In the genomic region with DNA sequence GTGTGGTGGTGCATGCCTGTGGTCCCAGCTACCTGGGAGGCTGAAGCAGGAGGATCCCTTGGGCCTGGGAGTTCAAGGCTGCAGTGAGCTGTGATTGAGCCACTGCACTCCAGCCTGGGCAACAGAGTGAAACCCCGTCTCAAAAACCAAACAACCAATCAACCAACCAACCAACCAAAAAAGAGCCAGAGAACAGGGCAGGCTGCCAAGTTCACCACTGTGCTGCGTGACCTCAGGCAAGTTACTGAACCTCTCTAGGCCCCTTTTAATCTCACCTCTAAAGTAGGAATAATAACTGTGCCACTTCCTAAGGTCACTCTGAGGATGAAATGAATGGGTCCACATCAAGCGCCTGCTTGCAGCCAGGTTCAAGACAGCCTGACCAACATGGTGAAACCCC, we compare ENCODE assay signal across 18 cellular contexts. TPM values are rescaled to one million over a fixed set of nuclear protein-coding genes. Genes with fewer than 3 reads are reported as not detected.
DNase-seq lines count a peak whose midpoint lies in the region; ATAC-seq and TF ChIP-seq lines count a peak whose summit lies in the region.
"Had no signal": no experiment of that assay in that cellular context is flagged by ENCODE, and none has a peak within 500 bp of the region (broad histone marks: within the 10 kb centered on the region; RNA-seq: fewer than 3 reads in every experiment).

No MANE protein-coding gene starts in this region.

- no peak for TF ChIP-seq CTCF in GM12865 (IDR thresholded peaks at IDR 0.05; ENCODE audit: insufficient read depth, low read depth, low read length, missing control alignments)
- no peak for TF ChIP-seq CTCF in colonic mucosa (IDR thresholded peaks at IDR 0.05)
- no peak for TF ChIP-seq CTCF in transverse colon (IDR thresholded peaks at IDR 0.05)

- H3K9me3 ChIP-seq in colonic mucosa (no peaks in the 10 kb centered on the region), transverse colon (no peaks in the 10 kb centered on the region)
- H3K9me3 ChIP-seq: Caco-2, MG63 had no signal

- intact Hi-C loops in colonic mucosa (cut with DNase I) (no loop called here), transverse colon (cut with DNase I; ENCODE audit: low total_unique reads) (no loop called here)

- WGBS in transverse colon (ENCODE audit: low coverage in 1 of 2), 2 donors, result 61% methylated on average over 3 of the region's 3 CpGs; no CpG with 5 or more reads in 1 of the 2 donors

- H3K4me1 ChIP-seq in colonic mucosa (peaks cover 17% of the 10 kb centered on the region), transverse colon (peaks cover 3 to 63% (median 37%) of the 10 kb centered on the region in 4 donors)

- H3K36me3 ChIP-seq in colonic mucosa, result no peaks in the 10 kb centered on the region
- peaks cover 0 to 3% (median 0%) of the 10 kb centered on the region in 4 donors for H3K36me3 ChIP-seq in transverse colon
- H3K36me3 ChIP-seq: BLaER1 treated with 17β-estradiol and CSF1 and Interleukin-3, amounts not matched to agents 10 nM and 100 nM; MG63 had no signal

- in situ Hi-C loops in transverse colon (cut with MboI; ENCODE audit: low pct_ligation_motif_present in 1 of 4, low pct_unique_long_range_greater_than_20kb in 1 of 4, low sequenced_read_pairs in 3 of 4), result no loop called here

- no peak overlapping the region for H3K9ac ChIP-seq in colonic mucosa (ENCODE audit: low read depth in 2 of 2, low read length in 2 of 2)
- H3K9ac ChIP-seq: BLaER1 treated with 17β-estradiol and CSF1 and Interleukin-3, amounts not matched to agents 10 nM and 100 nM had no signal

- TF ChIP-seq RAD21 in Ishikawa (IDR thresholded peaks at IDR 0.05; ENCODE audit: low read depth), result no peak

- DNase-seq in GM12865 (ENCODE audit: low read depth) (peak; percentile 53), colonic mucosa (no peak), transverse colon (no peak), hippocampal formation (lab: John Stamatoyannopoulos, UW) (no peak), NCI-H510A treated with DMSO at 0.1 percent for 48 hours (lab: John Stamatoyannopoulos, UW) (no peak)
- DNase-seq: Caco-2; CD4-positive, alpha-beta memory T cell; DND-41; NCI-H1048; NCI-H226; NCI-H526; T-cell had no signal

- ATAC-seq in GM21723 (IDR thresholded peaks at IDR 0.05; ENCODE audit: unreplicated experiment), result no peak
- ATAC-seq: T-cell had no signal

- H3K27ac ChIP-seq in colonic mucosa (peak overlapping the region; percentile 32), transverse colon (peak overlapping the region; percentile 67 to 86 (median 78))
- H3K27ac ChIP-seq: BLaER1 treated with 17β-estradiol and CSF1 and Interleukin-3, amounts not matched to agents 10 nM and 100 nM had no signal

- H3K4me3 ChIP-seq in GM12865 (ENCODE audit: low read depth, low read length) (no peak overlapping the region), colonic mucosa (no peak overlapping the region), transverse colon (no peak overlapping the region)
- H3K4me3 ChIP-seq: BLaER1 treated with 17β-estradiol and CSF1 and Interleukin-3, amounts not matched to agents 10 nM and 100 nM; MG63 had no signal

- no peak for TF ChIP-seq POLR2A in transverse colon (IDR thresholded peaks at IDR 0.05)

- no peak for TF ChIP-seq EP300 in Ishikawa (IDR thresholded peaks at IDR 0.05; ENCODE audit: borderline replicate concordance)
- TF ChIP-seq EP300 in transverse colon (IDR thresholded peaks at IDR 0.05; ENCODE audit: low read depth), result no peak

- H3K27me3 ChIP-seq in colonic mucosa (no peaks in the 10 kb centered on the region), transverse colon (peaks cover 33% of the 10 kb centered on the region)

TF ChIP-seq in Ishikawa, 13 proteins besides CTCF, POLR2A, EP300 and RAD21:
- TF ChIP-seq CREB1 (IDR thresholded peaks at IDR 0.05; ENCODE audit: low read depth) (no peak), NFIC (IDR thresholded peaks at IDR 0.05) (0 out of 2 replicates have a peak, but pooled peaks have one; percentile 33)

RNA-seq across cellular contexts. Expression of a gene that starts 16.9 kb away (rescaled TPM):
- total RNA-seq in colonic mucosa (100 to 1,000 TPM; 268 to 296 TPM), transverse colon (100 to 1,000 TPM; 234 to 894 (median 282) TPM)
- total RNA-seq: H4, LHCN-M2 had no signal

RNA-seq across cellular contexts. Expression of a gene that starts 24.9 kb away (rescaled TPM):
- total RNA-seq in colonic mucosa (10 to 100 TPM; 22.8 to 31.2 TPM), transverse colon (10 to 100 TPM; 25.4 to 91.1 (median 36.4) TPM)

RNA-seq across cellular contexts. Expression of a gene that starts 36.4 kb away (rescaled TPM):
- 10 to 100 TPM; 21.0 to 29.3 TPM for total RNA-seq in colonic mucosa
- 100 to 1,000 TPM in 2 of 4 donors, 10 to 100 TPM in 2; 24.0 to 284 (median 95.7) TPM for total RNA-seq in transverse colon

RNA-seq across cellular contexts. Expression of a gene that starts 37.4 kb away (rescaled TPM):
- total RNA-seq in colonic mucosa (10 to 100 TPM; 73.7 to 86.9 TPM), transverse colon (10 to 100 TPM; 38.0 to 72.2 (median 52.1) TPM)

RNA-seq across cellular contexts. Expression of a gene that starts 46.9 kb away (rescaled TPM):
- total RNA-seq in colonic mucosa (not detected), transverse colon (not detected)
- total RNA-seq: Caco-2; CD4-positive, alpha-beta memory T cell; H4; LHCN-M2; T-cell had no signal
